ENCODE assay signal across 25 cellular contexts in the genomic region with DNA sequence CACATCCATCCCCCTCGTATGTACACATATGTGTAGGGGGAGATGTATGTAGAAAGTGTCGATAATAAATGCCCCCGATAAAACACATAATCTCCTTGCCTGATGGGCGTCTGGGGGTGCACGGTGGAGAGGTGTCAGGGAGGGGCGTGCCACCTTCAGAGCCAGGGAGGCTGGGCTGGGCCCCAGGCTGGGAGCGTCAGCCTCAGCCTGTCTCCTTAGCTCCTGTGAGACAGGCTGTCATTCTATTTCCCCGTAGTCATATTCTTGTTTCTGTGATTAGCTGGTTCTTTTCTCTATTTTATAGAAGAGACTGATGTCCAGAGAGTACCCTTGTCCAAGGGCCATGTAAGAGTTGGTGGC. TPM values are rescaled to one million over a fixed set of nuclear protein-coding genes. Genes with fewer than 3 reads are reported as not detected.
A peak's percentile ranks its signal among the peaks of the same experiment; 100 is the strongest.
DNase-seq lines count a peak whose midpoint lies in the region; ATAC-seq and TF ChIP-seq lines count a peak whose summit lies in the region.
"Had no signal": no experiment of that assay in that cellular context is flagged by ENCODE, and none has a peak within 500 bp of the region (broad histone marks: within the 10 kb centered on the region; RNA-seq: fewer than 3 reads in every experiment).

No MANE protein-coding gene starts in this region.

- peak overlapping the region; percentile 35 for H3K4me3 Mint-ChIP-seq in neural crest cell
- H3K4me3 Mint-ChIP-seq: activated CD8-positive, alpha-beta T cell treated with anti-CD3 and anti-CD28 coated beads, Interleukin-2, amount 10 ng/mL, durations not matched to agents 7 days and 5 days; activated naive CD8-positive, alpha-beta T cell treated with anti-CD3 and anti-CD28 coated beads, Interleukin-2, amount 50 U/mL, for 24 hours; T-helper 17 cell had no signal

- H3K27me3 ChIP-seq in heart right ventricle (no peaks in the 10 kb centered on the region), right cardiac atrium (ENCODE audit: control insufficient read depth, insufficient read depth) (no peaks in the 10 kb centered on the region), upper lobe of right lung (no peaks in the 10 kb centered on the region)
- H3K27me3 ChIP-seq: stomach, tibial nerve had no signal

- ATAC-seq in Right ventricle myocardium superior (ENCODE audit: poor library complexity) (no peak), heart right ventricle (no peak), right cardiac atrium (no peak), upper lobe of right lung (no peak), GM19452 (IDR thresholded peaks at IDR 0.05; ENCODE audit: unreplicated experiment) (no peak), HG03045 (IDR thresholded peaks at IDR 0.05; ENCODE audit: unreplicated experiment) (no peak)
- ATAC-seq: activated CD8-positive, alpha-beta T cell treated with anti-CD3 and anti-CD28 coated beads, Interleukin-2, amount 10 ng/mL, durations not matched to agents 7 days and 5 days; activated naive CD8-positive, alpha-beta T cell treated with anti-CD3 and anti-CD28 coated beads, Interleukin-2, amount 50 U/mL, for 24 hours; psoas muscle; T-helper 17 cell had no signal

- H3K4me1 ChIP-seq in heart right ventricle (peaks cover 6 to 38% (median 27%) of the 10 kb centered on the region in 9 donors), right cardiac atrium (ENCODE audit: control insufficient read depth, insufficient read depth, low read length) (peaks cover 6% of the 10 kb centered on the region), upper lobe of right lung (peaks cover 18% of the 10 kb centered on the region)

- H3K9me3 Mint-ChIP-seq in neural crest cell = no peaks in the 10 kb centered on the region
- H3K9me3 Mint-ChIP-seq: activated naive CD8-positive, alpha-beta T cell treated with anti-CD3 and anti-CD28 coated beads, Interleukin-2, amount 50 U/mL, for 24 hours had no signal

- H3K36me3 ChIP-seq in heart right ventricle (no peaks in the 10 kb centered on the region), upper lobe of right lung (no peaks in the 10 kb centered on the region)
- H3K36me3 ChIP-seq: stomach, tibial nerve had no signal

- no peak overlapping the region for H3K27ac Mint-ChIP-seq in neural crest cell (ENCODE audit: unreplicated experiment)
- H3K27ac Mint-ChIP-seq: activated CD8-positive, alpha-beta T cell treated with anti-CD3 and anti-CD28 coated beads, Interleukin-2, amount 10 ng/mL, durations not matched to agents 7 days and 5 days; activated naive CD8-positive, alpha-beta T cell treated with anti-CD3 and anti-CD28 coated beads, Interleukin-2, amount 50 U/mL, for 24 hours; T-helper 17 cell had no signal

- WGBS in heart right ventricle, 2 donors = 87 to 90% methylated on average over 8 of the region's 8 CpGs
- WGBS in right cardiac atrium = 71% methylated on average over 8 of the region's 8 CpGs

- no peak for TF ChIP-seq CTCF in heart right ventricle (IDR thresholded peaks at IDR 0.05)
- TF ChIP-seq CTCF in neural crest cell (conservative IDR thresholded peaks at IDR 0.05) = no peak
- TF ChIP-seq CTCF in upper lobe of right lung (IDR thresholded peaks at IDR 0.05) = no peak

- no peaks in the 10 kb centered on the region for H3K36me3 Mint-ChIP-seq in neural crest cell (ENCODE audit: low read depth)

- peak; percentile 12 for DNase-seq in Right ventricle myocardium superior
- DNase-seq in heart right ventricle = no peak
- DNase-seq in right cardiac atrium = peak; percentile 0 to 55 (median 39)
- no peak for DNase-seq in neural crest cell (ENCODE audit: low read depth, low spot score)
- DNase-seq in upper lobe of right lung = peak; percentile 40
- no peak for DNase-seq in activated naive CD4-positive, alpha-beta T cell (lab: John Stamatoyannopoulos, UW)
- DNase-seq: activated CD4-positive, alpha-beta T cell treated with anti-CD3 and anti-CD28 coated beads for 1 hour; activated CD8-positive, alpha-beta T cell treated with anti-CD3 and anti-CD28 coated beads, Interleukin-2, amount 10 ng/mL, durations not matched to agents 7 days and 5 days; activated effector memory CD4-positive, alpha-beta T cell treated with anti-CD3 and anti-CD28 coated beads, Interleukin-2, amount 50 U/mL, for 16 hours; activated naive CD8-positive, alpha-beta T cell treated with anti-CD3 and anti-CD28 coated beads, Interleukin-2, amount 50 U/mL, for 24 hours; activated T-cell treated with anti-CD3 and anti-CD28 coated beads for 4 hours; cerebellar nuclear complex; effector CD4-positive, alpha-beta T cell; GOT3; NCI-H2029; NCI-H226; stimulated activated CD4-positive, alpha-beta T cell treated with anti-CD3 and anti-CD28 coated beads, Interleukin-1b, Interleukin-23, amount 100 ng/mL, for 48 hours; T-helper 17 cell had no signal

- H3K4me3 ChIP-seq in heart right ventricle (no peak overlapping the region), right cardiac atrium (ENCODE audit: low read length) (no peak overlapping the region), upper lobe of right lung (no peak overlapping the region)
- H3K4me3 ChIP-seq: psoas muscle, SK-N-MC, skin epidermis, stomach, tibial nerve had no signal

- peaks cover 54% of the 10 kb centered on the region for H3K4me1 Mint-ChIP-seq in neural crest cell

- H3K27me3 Mint-ChIP-seq in neural crest cell (ENCODE audit: low read depth) = no peaks in the 10 kb centered on the region
- H3K27me3 Mint-ChIP-seq: T-helper 17 cell had no signal

- H3K27ac ChIP-seq in heart right ventricle (no peak overlapping the region), right cardiac atrium (ENCODE audit: low read length) (no peak overlapping the region), upper lobe of right lung (no peak overlapping the region)
- H3K27ac ChIP-seq: psoas muscle, SK-N-MC, skin epidermis, stomach had no signal

- intact Hi-C loops in Right ventricle myocardium superior (cut with DNase I) = no loop called here
- intact Hi-C loops in heart right ventricle (cut with DNase I) = loop anchor here in 4 of 10 donors (5.0 to 10.0 kb wide), 3 partner anchors 39 to 147 kb away; no protein-coding TSS in a partner anchor
- intact Hi-C loops in right cardiac atrium (cut with DNase I) = loop anchor here in 2 of 4 donors (10.0 kb wide), 1 partner anchor 147 kb away; no protein-coding TSS in a partner anchor
- intact Hi-C loops in upper lobe of right lung (cut with DNase I) = no loop called here

- H3K9me3 ChIP-seq in heart right ventricle = no peaks in the 10 kb centered on the region
- H3K9me3 ChIP-seq in right cardiac atrium (ENCODE audit: control insufficient read depth, low read length) = no peaks in the 10 kb centered on the region
- no peaks in the 10 kb centered on the region for H3K9me3 ChIP-seq in upper lobe of right lung
- H3K9me3 ChIP-seq: psoas muscle, stomach, tibial nerve had no signal

RNA-seq across cellular contexts. Expression of a gene that starts 4.7 kb away (rescaled TPM):
- total RNA-seq in Right ventricle myocardium superior (89.0 TPM), heart right ventricle (10 to 100 TPM; 38.4 to 92.3 (median 43.6) TPM), right cardiac atrium (10 to 100 TPM; 48.1 to 72.3 (median 61.7) TPM), neural crest cell (40.0 and 41.2 TPM in 2 replicates), upper lobe of right lung (80.6 TPM)
- polyA plus RNA-seq in heart right ventricle (10 to 100 TPM; 22.6 to 39.1 TPM), right cardiac atrium (66.0 TPM)

Comparison
In these comparisons a context has a peak if more than half of its experiments do, and no peak if none do; other contexts are left out.
1. DNase-seq: peak in Right ventricle myocardium superior (single experiment), right cardiac atrium (3 of 3) and upper lobe of right lung (single experiment); none in heart right ventricle (0 of 2), neural crest cell (single experiment) and activated naive CD4-positive, alpha-beta T cell (0 of 4).